8 cellular contexts compared by ENCODE assay signal in genomic region chr10:84665883-84666463, GRCh38.
A peak's percentile ranks its signal among the peaks of the same experiment; 100 is the strongest.
DNase-seq lines count a peak whose midpoint lies in the region; ATAC-seq and TF ChIP-seq lines count a peak whose summit lies in the region.

No MANE protein-coding gene starts in this region.

- H3K27ac Mint-ChIP-seq in endodermal cell: no peak overlapping the region
- H3K27ac Mint-ChIP-seq in stimulated activated memory B cell treated with anti-CD40 and anti-IgM and Interleukin-4, amounts not matched to agents 10 μg/mL and 1 μg/mL and 100 μg/mL, for 72 hours: no peak overlapping the region

- H3K9ac ChIP-seq in endodermal cell (ENCODE audit: extremely low read depth, low read length, poor library complexity, severe bottlenecking): no peak overlapping the region

- no peak overlapping the region for H3K4me3 ChIP-seq in endodermal cell (ENCODE audit: low read length)

- H3K27me3 Mint-ChIP-seq in endodermal cell (ENCODE audit: insufficient read depth): peaks cover 4% of the 10 kb centered on the region
- H3K27me3 Mint-ChIP-seq in stimulated activated memory B cell treated with anti-CD40 and anti-IgM and Interleukin-4, amounts not matched to agents 10 μg/mL and 1 μg/mL and 100 μg/mL, for 72 hours: no peaks in the 10 kb centered on the region

- H3K36me3 ChIP-seq in endodermal cell (ENCODE audit: control insufficient read depth, insufficient read depth, low read length): no peaks in the 10 kb centered on the region

- no peaks in the 10 kb centered on the region for H3K36me3 Mint-ChIP-seq in endodermal cell (ENCODE audit: low read depth)
- H3K36me3 Mint-ChIP-seq in stimulated activated memory B cell treated with anti-CD40 and anti-IgM and Interleukin-4, amounts not matched to agents 10 μg/mL and 1 μg/mL and 100 μg/mL, for 72 hours: no peaks in the 10 kb centered on the region

- 75 to 100% methylated on average over 2 to 9 of the region's 9 CpGs for WGBS in endodermal cell (ENCODE audit: insufficient coverage in 1 of 2, insufficient read length in 1 of 2), 2 experiments

- H3K27me3 ChIP-seq in endodermal cell (ENCODE audit: control insufficient read depth, insufficient read depth, low read length, poor library complexity, severe bottlenecking): no peaks in the 10 kb centered on the region

- peaks cover 5% of the 10 kb centered on the region for H3K4me1 ChIP-seq in endodermal cell (ENCODE audit: control insufficient read depth, insufficient read depth, low read length)

- no peak overlapping the region for H3K27ac ChIP-seq in endodermal cell (ENCODE audit: low read depth, low read length)

- peak; percentile 76 for TF ChIP-seq CTCF in GM10266 (IDR thresholded peaks at IDR 0.05; ENCODE audit: control insufficient read depth, insufficient read depth, low read depth, missing control alignments)
- TF ChIP-seq CTCF in endodermal cell (conservative IDR thresholded peaks at IDR 0.05): peak; percentile 92

- DNase-seq in GM10266 (ENCODE audit: extremely low spot score) (peak; percentile 33), NCI-H1048 (lab: John Stamatoyannopoulos, UW) (peak; percentile 1), endodermal cell (peak; percentile 86), DMS79 (lab: John Stamatoyannopoulos, UW) (no peak), T1000 (lab: John Stamatoyannopoulos, UW) (no peak), SHP77 (lab: John Stamatoyannopoulos, UW) (no peak)

- H3K9me3 ChIP-seq in endodermal cell (ENCODE audit: control insufficient read depth, low read length): no peaks in the 10 kb centered on the region

- peak; percentile 84 for ATAC-seq in GM21619 (IDR thresholded peaks at IDR 0.05; ENCODE audit: unreplicated experiment)
- ATAC-seq in stimulated activated memory B cell treated with anti-CD40 and anti-IgM and Interleukin-4, amounts not matched to agents 10 μg/mL and 1 μg/mL and 100 μg/mL, for 72 hours: no peak

- H3K4me3 Mint-ChIP-seq in endodermal cell: no peak overlapping the region
- no peak overlapping the region for H3K4me3 Mint-ChIP-seq in stimulated activated memory B cell treated with anti-CD40 and anti-IgM and Interleukin-4, amounts not matched to agents 10 μg/mL and 1 μg/mL and 100 μg/mL, for 72 hours

- no peaks in the 10 kb centered on the region for H3K9me3 Mint-ChIP-seq in endodermal cell
- no peaks in the 10 kb centered on the region for H3K9me3 Mint-ChIP-seq in stimulated activated memory B cell treated with anti-CD40 and anti-IgM and Interleukin-4, amounts not matched to agents 10 μg/mL and 1 μg/mL and 100 μg/mL, for 72 hours

- peaks cover 14% of the 10 kb centered on the region for H3K4me1 Mint-ChIP-seq in endodermal cell
- no peaks in the 10 kb centered on the region for H3K4me1 Mint-ChIP-seq in stimulated activated memory B cell treated with anti-CD40 and anti-IgM and Interleukin-4, amounts not matched to agents 10 μg/mL and 1 μg/mL and 100 μg/mL, for 72 hours

Comparison
In these comparisons a context has a peak if more than half of its experiments do, and no peak if none do; other contexts are left out.
1. DNase-seq: peak in GM10266 (single experiment), NCI-H1048 (single experiment) and endodermal cell (single experiment); none in DMS79 (single experiment), T1000 (single experiment) and SHP77 (0 of 2).